21 cellular contexts compared by ENCODE assay signal in genomic region chr10:123212640-123213039, GRCh38. TPM values are rescaled to one million over a fixed set of nuclear protein-coding genes. Genes with fewer than 3 reads are reported as not detected.
DNase-seq lines count a peak whose midpoint lies in the region; ATAC-seq, FAIRE-seq and TF ChIP-seq lines count a peak whose summit lies in the region.
"Had no signal": no experiment of that assay in that cellular context is flagged by ENCODE, and none has a peak within 500 bp of the region (broad histone marks: within the 10 kb centered on the region; RNA-seq: fewer than 3 reads in every experiment).

No MANE protein-coding gene starts in this region.

- TF ChIP-seq CTCF in BE2C (IDR thresholded peaks at IDR 0.05; ENCODE audit: low read depth, low read length) (no peak), GM23338 (conservative IDR thresholded peaks at IDR 0.05; ENCODE audit: low read depth in 2 of 2) (no peak), WERI-Rb-1 (IDR thresholded peaks at IDR 0.05; ENCODE audit: low read depth, low read length) (no peak), osteoblast (IDR thresholded peaks at IDR 0.05; ENCODE audit: extremely low read depth, low read depth, low read length) (no peak)

- ATAC-seq in GM23338, result no peak
- ATAC-seq: CD8-positive, alpha-beta T cell had no signal

- H3K79me2 ChIP-seq in GM23338 (replicated peaks; ENCODE audit: insufficient read depth) (no peaks in the 10 kb centered on the region), osteoblast (ENCODE audit: insufficient read depth, low read length) (no peaks in the 10 kb centered on the region)

- H3K4me1 ChIP-seq in BE2C (peaks cover 5% of the 10 kb centered on the region; the same call in 1 of the 2 replicates), GM23338 (ENCODE audit: insufficient read depth) (peaks cover 18% of the 10 kb centered on the region), iPS-20b (ENCODE audit: insufficient read depth, low read length) (peaks cover 12% of the 10 kb centered on the region; the same call in 1 of the 2 replicates), osteoblast (ENCODE audit: insufficient read depth, low read length) (no peaks in the 10 kb centered on the region)
- H3K4me1 ChIP-seq: Caco-2 had no signal

- H3K27ac Mint-ChIP-seq in GM23338, result no peak overlapping the region
- H3K27ac Mint-ChIP-seq: CD4-positive, alpha-beta T cell; CD8-positive, alpha-beta T cell had no signal

- H4K20me1 ChIP-seq in GM23338 (replicated peaks; ENCODE audit: insufficient read depth), result no peaks in the 10 kb centered on the region
- H4K20me1 ChIP-seq in osteoblast (ENCODE audit: insufficient read depth, low read length), result no peaks in the 10 kb centered on the region
- H4K20me1 ChIP-seq: BLaER1 treated with 17β-estradiol and CSF1 and Interleukin-3, amounts not matched to agents 10 nM and 100 nM had no signal

- no peaks in the 10 kb centered on the region for H3K27me3 ChIP-seq in BE2C
- H3K27me3 ChIP-seq in GM23338 (ENCODE audit: insufficient read depth), result no peaks in the 10 kb centered on the region
- H3K27me3 ChIP-seq in iPS-20b (ENCODE audit: insufficient read depth, low read length), result no peaks in the 10 kb centered on the region
- no peaks in the 10 kb centered on the region for H3K27me3 ChIP-seq in WERI-Rb-1 (ENCODE audit: insufficient read depth, low read depth, severe bottlenecking)
- H3K27me3 ChIP-seq in osteoblast (ENCODE audit: insufficient read depth, low read length), result no peaks in the 10 kb centered on the region
- H3K27me3 ChIP-seq: BLaER1 treated with 17β-estradiol and CSF1 and Interleukin-3, amounts not matched to agents 10 nM and 100 nM had no signal

- H3K9me3 Mint-ChIP-seq in GM23338, result peaks cover 5% of the 10 kb centered on the region

- H2AFZ ChIP-seq in GM23338 (no peak overlapping the region), osteoblast (ENCODE audit: low read length) (no peak overlapping the region)

- no peak overlapping the region for H3K4me3 ChIP-seq in BE2C (ENCODE audit: low read depth, low read length)
- H3K4me3 ChIP-seq in GM23338, result no peak overlapping the region
- no peak overlapping the region; the same call in 1 of the 2 replicates for H3K4me3 ChIP-seq in iPS-20b (ENCODE audit: low read length)
- H3K4me3 ChIP-seq in WERI-Rb-1 (ENCODE audit: low read depth, low read length), result no peak overlapping the region
- H3K4me3 ChIP-seq in osteoblast (ENCODE audit: insufficient read depth, low read length), result no peak overlapping the region
- H3K4me3 ChIP-seq: BLaER1 treated with 17β-estradiol and CSF1 and Interleukin-3, amounts not matched to agents 10 nM and 100 nM had no signal

- FAIRE-seq in HTR-8/SVneo (lab: Jason Lieb, UNC), result no peak
- FAIRE-seq: A204.1, D721Med, G401.6, GM12891, GM19239 had no signal

- H3K9me2 ChIP-seq in GM23338 (ENCODE audit: insufficient read depth), result no peaks in the 10 kb centered on the region

- H3K9ac ChIP-seq in iPS-20b (ENCODE audit: low read depth, low read length), result peak overlapping the region; percentile 57; the same call in 1 of the 2 replicates
- H3K9ac ChIP-seq: BLaER1 treated with 17β-estradiol and CSF1 and Interleukin-3, amounts not matched to agents 10 nM and 100 nM had no signal

- H3K27ac ChIP-seq in GM23338 (ENCODE audit: low read depth), result peak overlapping the region; percentile 42; the same call in 1 of the 2 replicates
- H3K27ac ChIP-seq in iPS-20b (ENCODE audit: low read length), result no peak overlapping the region
- no peak overlapping the region for H3K27ac ChIP-seq in WERI-Rb-1
- H3K27ac ChIP-seq in osteoblast (ENCODE audit: low read depth, low read length), result no peak overlapping the region
- H3K27ac ChIP-seq: BLaER1 treated with 17β-estradiol and CSF1 and Interleukin-3, amounts not matched to agents 10 nM and 100 nM; C4-2B had no signal

- H3K36me3 ChIP-seq in BE2C, result no peaks in the 10 kb centered on the region
- H3K36me3 ChIP-seq in GM23338 (ENCODE audit: insufficient read depth), result no peaks in the 10 kb centered on the region
- H3K36me3 ChIP-seq in iPS-20b (ENCODE audit: insufficient read depth, low read depth, low read length), result no peaks in the 10 kb centered on the region
- H3K36me3 ChIP-seq in WERI-Rb-1, result no peaks in the 10 kb centered on the region
- H3K36me3 ChIP-seq in osteoblast (ENCODE audit: insufficient read depth, low read length), result no peaks in the 10 kb centered on the region

- no peak overlapping the region for H3K4me3 Mint-ChIP-seq in GM23338
- H3K4me3 Mint-ChIP-seq: CD4-positive, alpha-beta T cell; CD8-positive, alpha-beta T cell had no signal

- peaks cover 18% of the 10 kb centered on the region for H3K36me3 Mint-ChIP-seq in GM23338 (ENCODE audit: low read depth)

- H3K9me3 ChIP-seq in BE2C, result no peaks in the 10 kb centered on the region
- H3K9me3 ChIP-seq in iPS-20b (ENCODE audit: insufficient read depth, low read depth, low read length), result peaks cover 3% of the 10 kb centered on the region; the same call in 1 of the 2 replicates
- H3K9me3 ChIP-seq in WERI-Rb-1 (ENCODE audit: severe bottlenecking), result peaks cover 4% of the 10 kb centered on the region
- no peaks in the 10 kb centered on the region for H3K9me3 ChIP-seq in osteoblast (ENCODE audit: low read depth, low read length)
- H3K9me3 ChIP-seq: Caco-2 had no signal

- DNase-seq in BE2C (peak; percentile 32), GM23338 (ENCODE audit: low spot score) (no peak), WERI-Rb-1 (no peak), osteoblast (ENCODE audit: insufficient read length, low spot score, missing footprints) (no peak), HTR-8/SVneo (ENCODE audit: insufficient read length, low spot score) (no peak)
- DNase-seq: 8988T; ACHN; Caco-2; Calu3; CD4-positive, alpha-beta T cell; CD8-positive, alpha-beta T cell; DMS79 treated with DMSO at 0.1 percent for 48 hours; GF-D8 had no signal

- no peaks in the 10 kb centered on the region for H3F3A ChIP-seq in GM23338 (replicated peaks; ENCODE audit: low read depth)

- H3K4me2 ChIP-seq in GM23338 (peak overlapping the region; percentile 19; the same call in 1 of the 2 replicates), osteoblast (ENCODE audit: insufficient read depth, low read length) (no peak overlapping the region)

- peaks cover 3% of the 10 kb centered on the region for H3K27me3 Mint-ChIP-seq in GM23338 (ENCODE audit: insufficient read depth, low read depth, poor library complexity)
- H3K27me3 Mint-ChIP-seq: CD4-positive, alpha-beta T cell had no signal

- H3K4me1 Mint-ChIP-seq in GM23338, result peaks cover 27% of the 10 kb centered on the region

TF ChIP-seq in GM23338, 12 proteins besides CTCF, POLR2A, EP300 and RAD21 (continues in another document):
- TF ChIP-seq ZNF114 (CRISPR knock-in tag; IDR thresholded peaks at IDR 0.05) (no peak), POLR2AphosphoS5 (IDR thresholded peaks at IDR 0.05; ENCODE audit: low read depth) (no peak), STAT1 (IDR thresholded peaks at IDR 0.05; ENCODE audit: unreplicated experiment) (no peak), EZH2phosphoT487 (IDR thresholded peaks at IDR 0.05; ENCODE audit: unreplicated experiment) (no peak)

RNA-seq across cellular contexts. Expression of gene BUB3, which starts 58.4 kb away (rescaled TPM):
- polyA plus RNA-seq in BE2C (2012; ENCODE audit: insufficient read depth, insufficient read length, low read depth), result 166 TPM
- total RNA-seq in GM23338 (2014; rRNA removed; shearing (Covaris generic)), result 272 and 361 TPM in 2 replicates
- polyA plus RNA-seq in GM23338 (2016; fragmentation: Nextera tagmentation; extraction: Ambion mirVana), result 197 and 243 TPM in 2 replicates
- 107 and 109 TPM in 2 replicates for total RNA-seq in osteoblast
